In the genomic region with DNA sequence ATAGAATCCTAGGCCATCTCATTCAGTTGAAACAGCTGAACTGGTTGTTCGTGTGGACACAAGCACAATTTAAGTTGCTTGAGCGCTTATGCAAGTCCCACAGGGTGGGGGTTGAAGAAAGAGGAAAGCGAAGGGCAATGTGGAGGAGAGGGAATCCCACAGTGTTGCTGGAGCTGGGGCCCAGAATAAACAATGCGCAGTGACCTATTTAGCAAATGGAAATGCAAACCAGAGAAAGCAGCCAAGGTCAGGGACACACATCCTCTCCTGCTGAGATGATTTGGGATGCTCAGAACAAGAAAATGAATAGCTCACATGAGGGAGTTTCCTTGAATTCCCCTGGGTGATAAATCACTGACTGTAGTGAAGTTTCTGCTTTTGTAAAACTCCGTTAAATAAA, we compare ENCODE assay signal across 14 cellular contexts.
DNase-seq lines count a peak whose midpoint lies in the region; ATAC-seq, FAIRE-seq and TF ChIP-seq lines count a peak whose summit lies in the region.
"Had no signal": no experiment of that assay in that cellular context is flagged by ENCODE, and none has a peak within 500 bp of the region (broad histone marks: within the 10 kb centered on the region; RNA-seq: fewer than 3 reads in every experiment).

No MANE protein-coding gene starts in this region.

- peaks cover 4% of the 10 kb centered on the region for H3K4me1 ChIP-seq in ovary (ENCODE audit: insufficient read depth)

- no peak for TF ChIP-seq CTCF in ovary (IDR thresholded peaks at IDR 0.05)

- H3K4me3 ChIP-seq in ovary = no peak overlapping the region
- H3K4me3 ChIP-seq: cardiac muscle cell had no signal

- WGBS in ovary, 3 donors = 1 to 4% (median 4%) methylated on average over 5 of the region's 5 CpGs

- peak; percentile 62 for ATAC-seq in GM18868 (IDR thresholded peaks at IDR 0.05; ENCODE audit: unreplicated experiment)
- ATAC-seq: CD8-positive, alpha-beta T cell; right cardiac atrium had no signal

- no peak for FAIRE-seq in H54 (lab: Jason Lieb, UNC)

- H3K27me3 ChIP-seq in ovary = no peaks in the 10 kb centered on the region
- H3K27me3 ChIP-seq: cardiac muscle cell had no signal

- H3K9me3 ChIP-seq in ovary = no peaks in the 10 kb centered on the region

- no peak for TF ChIP-seq EP300 in ovary (IDR thresholded peaks at IDR 0.05)

- no peak overlapping the region for H3K27ac ChIP-seq in ovary
- H3K27ac ChIP-seq: cardiac muscle cell, KMS-11 had no signal

- DNase-seq in anterior cingulate cortex (lab: John Stamatoyannopoulos, UW) = peak in 38 of 58 donors; percentile 0 to 78 (median 22)
- DNase-seq in hepatic stellate cell (ENCODE audit: low spot score) = peak; percentile 0
- DNase-seq in ovary = peak; percentile 14 to 38 (median 25)
- no peak for DNase-seq in NCI-H748 treated with DMSO at 0.1 percent for 48 hours (lab: John Stamatoyannopoulos, UW)
- DNase-seq in H54 (ENCODE audit: insufficient read length, low spot score) = no peak
- no peak for DNase-seq in epidermal melanocyte (ENCODE audit: insufficient read length, low spot score)
- DNase-seq in DMS 273 (lab: John Stamatoyannopoulos, UW; ENCODE audit: unreplicated experiment) = no peak
- DNase-seq: CD8-positive, alpha-beta T cell; HCEC 1CT; NCI-H2081 treated with DMSO at 0.1 percent for 48 hours; right cardiac atrium had no signal

- intact Hi-C loops in ovary (cut with DNase I) = no loop called here

- TF ChIP-seq POLR2A in ovary (IDR thresholded peaks at IDR 0.05) = no peak
- no peak for TF ChIP-seq POLR2A in H54 (IDR thresholded peaks at IDR 0.05; ENCODE audit: low read depth, low read length)

- no peaks in the 10 kb centered on the region for H3K36me3 ChIP-seq in ovary
- H3K36me3 ChIP-seq: cardiac muscle cell had no signal

Comparison
In these comparisons a context has a peak if more than half of its experiments do, and no peak if none do; other contexts are left out.
1. DNase-seq: peak in anterior cingulate cortex (38 of 58), hepatic stellate cell (single experiment) and ovary (5 of 5); none in NCI-H748 treated with DMSO at 0.1 percent for 48 hours (single experiment), H54 (single experiment), epidermal melanocyte (single experiment) and DMS 273 (single experiment).